Comparison of ENCODE assay signal across 6 cellular contexts in the genomic region with DNA sequence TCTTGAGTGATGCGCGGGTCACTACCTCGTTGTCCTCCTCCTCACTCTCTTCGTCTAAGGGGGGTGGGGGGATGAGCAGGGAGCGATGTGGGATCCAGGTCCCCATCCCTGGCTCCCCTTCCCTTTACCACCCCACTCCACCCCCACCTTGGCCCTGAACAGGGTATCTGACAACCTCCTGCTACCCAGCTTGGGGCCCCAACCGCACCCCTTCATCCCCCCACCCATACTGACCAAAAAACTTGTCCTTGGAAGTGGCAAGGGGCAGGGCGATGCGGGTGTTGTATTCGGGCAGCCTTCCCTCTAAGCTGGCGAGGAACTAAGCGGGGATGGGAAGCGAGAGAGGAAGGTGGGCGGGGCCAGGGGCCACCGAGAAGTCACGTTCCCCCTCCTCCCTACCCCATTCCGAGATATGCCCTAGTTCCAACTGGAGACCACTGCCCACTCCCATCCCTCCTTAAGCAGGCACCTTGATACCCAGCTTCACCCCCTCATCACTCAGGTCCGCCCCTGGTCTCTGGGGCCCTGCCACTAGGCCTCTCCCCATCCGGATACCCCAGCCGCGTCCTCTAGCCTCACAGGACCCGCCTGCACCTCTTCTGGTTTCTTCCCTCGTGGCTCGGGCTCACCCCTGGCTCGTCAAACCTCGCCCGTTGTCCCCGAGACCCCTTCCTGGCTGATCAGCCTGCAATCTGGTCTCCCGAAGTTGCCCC.
A peak's percentile ranks its signal among the peaks of the same experiment; 100 is the strongest.
DNase-seq lines count a peak whose midpoint lies in the region; ATAC-seq and TF ChIP-seq lines count a peak whose summit lies in the region.

No MANE protein-coding gene starts in this region.

- no peak for TF ChIP-seq CTCF in fibroblast of mammary gland (conservative IDR thresholded peaks at IDR 0.05; ENCODE audit: control insufficient read depth, insufficient read depth, low read depth, low read length)

- DNase-seq in NCI-H69 (lab: John Stamatoyannopoulos, UW) = peak; percentile 42
- DNase-seq in fibroblast of mammary gland (ENCODE audit: low read depth) = no peak
- peak; percentile 35 for DNase-seq in stimulated activated CD8-positive, alpha-beta memory T cell treated with anti-CD3 and anti-CD28 coated beads, Interleukin-4, amount 100 ng/mL, for 48 hours
- DNase-seq in GOT3 (lab: John Stamatoyannopoulos, UW) = no peak

- H3K4me3 ChIP-seq in fibroblast of mammary gland (ENCODE audit: control insufficient read depth, low read depth, low read length) = peak overlapping the region; percentile 4

- ATAC-seq in GM19395 (IDR thresholded peaks at IDR 0.05; ENCODE audit: unreplicated experiment) (no peak), GM21825 (IDR thresholded peaks at IDR 0.05; ENCODE audit: unreplicated experiment) (no peak)

Comparison
In these comparisons a context has a peak if more than half of its experiments do, and no peak if none do; other contexts are left out.
1. DNase-seq: peak in NCI-H69 (single experiment) and stimulated activated CD8-positive, alpha-beta memory T cell treated with anti-CD3 and anti-CD28 coated beads, Interleukin-4, amount 100 ng/mL, for 48 hours (single experiment); none in fibroblast of mammary gland (single experiment) and GOT3 (single experiment).